ENCODE assay signal across 9 cellular contexts in the genomic region with DNA sequence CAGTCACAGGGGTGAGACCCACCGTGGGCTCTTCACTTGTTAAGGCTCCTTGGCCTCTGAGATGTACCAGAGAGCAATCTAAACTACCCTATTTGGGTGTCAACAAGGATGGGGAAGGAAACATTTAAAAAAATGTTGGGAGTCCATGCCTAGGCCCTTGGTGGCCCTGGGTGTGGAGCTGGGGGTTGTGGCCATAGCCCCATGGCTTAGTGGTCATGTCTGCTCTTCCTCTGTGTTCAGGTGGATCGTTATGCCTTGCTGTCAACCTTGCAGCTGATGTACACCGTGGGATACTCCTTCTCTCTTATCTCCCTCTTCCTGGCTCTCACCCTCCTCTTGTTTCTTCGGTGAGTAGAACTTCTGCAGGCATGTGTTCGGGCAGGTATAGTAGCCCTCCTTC. TPM values are rescaled to one million over a fixed set of nuclear protein-coding genes. Genes with fewer than 3 reads are reported as not detected.
"Had no signal": no experiment of that assay in that cellular context is flagged by ENCODE, and none has a peak within 500 bp of the region (broad histone marks: within the 10 kb centered on the region; RNA-seq: fewer than 3 reads in every experiment).

No MANE protein-coding gene starts in this region.

- H3K36me3 ChIP-seq: HAP-1 had no signal

- H2AFZ ChIP-seq: GM23248, GM23338 had no signal

- H3K27ac ChIP-seq: GM23248 had no signal

- H3K4me1 ChIP-seq: HAP-1 had no signal

- H3K9ac ChIP-seq: GM23248 had no signal

- H3K9me3 ChIP-seq: HAP-1 had no signal

- DNase-seq: GM23248, GOT3, H7, HCEC 1CT, HFFc6 had no signal

- H3K4me2 ChIP-seq: GM23338 had no signal

- H3K4me3 Mint-ChIP-seq: GM23338, HFFc6 had no signal

- H3K4me3 ChIP-seq: GM23248, GM23338, HAP-1 had no signal

- H3K27ac Mint-ChIP-seq: GM23338, HFFc6 had no signal

- H3K4me1 Mint-ChIP-seq: GM23338 had no signal

RNA-seq across cellular contexts. Expression of gene GLP2R, which starts 28.5 kb away (rescaled TPM):
- total RNA-seq: GM23248, GM23338, H1, H7, HFFc6 had no signal

RNA-seq across cellular contexts. Expression of gene GSG1L2, which starts 32.4 kb away (rescaled TPM):
- total RNA-seq: GM23248, GM23338, H1, H4, H7, HFFc6 had no signal

RNA-seq across cellular contexts. Expression of gene RCVRN, which starts 50.8 kb away (rescaled TPM):
- total RNA-seq: GM23248, GM23338, H1, H4, H7, HFFc6 had no signal
